ENCODE assay signal across 18 cellular contexts in genomic region chr7:101223528-101223927, GRCh38. TPM values are rescaled to one million over a fixed set of nuclear protein-coding genes. Genes with fewer than 3 reads are reported as not detected.
A peak's percentile ranks its signal among the peaks of the same experiment; 100 is the strongest.
DNase-seq lines count a peak whose midpoint lies in the region; ATAC-seq and TF ChIP-seq lines count a peak whose summit lies in the region.
"Had no signal": no experiment of that assay in that cellular context is flagged by ENCODE, and none has a peak within 500 bp of the region (broad histone marks: within the 10 kb centered on the region; RNA-seq: fewer than 3 reads in every experiment).

No MANE protein-coding gene starts in this region.

- H3K4me3 Mint-ChIP-seq in activated CD4-positive, alpha-beta T cell treated with anti-CD3 and anti-CD28 coated beads, Interleukin-2, amount 10 ng/mL, durations not matched to agents 24 days and 14 days, result no peak overlapping the region
- H3K4me3 Mint-ChIP-seq in stimulated activated memory B cell treated with anti-CD40 and anti-IgM and Interleukin-4, amounts not matched to agents 10 μg/mL and 1 μg/mL and 100 μg/mL, for 72 hours, result no peak overlapping the region
- H3K4me3 Mint-ChIP-seq: GM23338 had no signal

- no peaks in the 10 kb centered on the region for H3K27me3 Mint-ChIP-seq in activated CD4-positive, alpha-beta T cell treated with anti-CD3 and anti-CD28 coated beads, Interleukin-2, amount 10 ng/mL, durations not matched to agents 24 days and 14 days
- H3K27me3 Mint-ChIP-seq in stimulated activated memory B cell treated with anti-CD40 and anti-IgM and Interleukin-4, amounts not matched to agents 10 μg/mL and 1 μg/mL and 100 μg/mL, for 72 hours, result no peaks in the 10 kb centered on the region
- H3K27me3 Mint-ChIP-seq: CD4-positive, CD25-positive, alpha-beta regulatory T cell had no signal

- peaks cover 42% of the 10 kb centered on the region for H3K36me3 Mint-ChIP-seq in activated CD4-positive, alpha-beta T cell treated with anti-CD3 and anti-CD28 coated beads, Interleukin-2, amount 10 ng/mL, durations not matched to agents 24 days and 14 days (ENCODE audit: low read depth)
- peaks cover 52% of the 10 kb centered on the region for H3K36me3 Mint-ChIP-seq in stimulated activated memory B cell treated with anti-CD40 and anti-IgM and Interleukin-4, amounts not matched to agents 10 μg/mL and 1 μg/mL and 100 μg/mL, for 72 hours

- intact Hi-C loops in activated CD4-positive, alpha-beta T cell treated with anti-CD3 and anti-CD28 coated beads, Interleukin-2, amount 10 ng/mL, durations not matched to agents 24 days and 14 days (cut with micrococcal nuclease), result no loop called here

- no peaks in the 10 kb centered on the region for H3K9me3 ChIP-seq in RWPE2 (ENCODE audit: severe bottlenecking)
- H3K9me3 ChIP-seq: BLaER1 had no signal

- H3K27me3 ChIP-seq in RWPE2 (ENCODE audit: insufficient read depth, poor library complexity, severe bottlenecking), result no peaks in the 10 kb centered on the region
- H3K27me3 ChIP-seq: BLaER1 had no signal

- no peaks in the 10 kb centered on the region for H3K4me1 ChIP-seq in RWPE2 (ENCODE audit: insufficient read depth, poor library complexity, severe bottlenecking)

- no peak overlapping the region for H3K27ac ChIP-seq in RWPE2 (ENCODE audit: poor library complexity, severe bottlenecking)
- H3K27ac ChIP-seq: 22Rv1, BLaER1 had no signal

- H3K4me1 Mint-ChIP-seq in activated CD4-positive, alpha-beta T cell treated with anti-CD3 and anti-CD28 coated beads, Interleukin-2, amount 10 ng/mL, durations not matched to agents 24 days and 14 days, result peaks cover 20% of the 10 kb centered on the region
- peaks cover 31% of the 10 kb centered on the region for H3K4me1 Mint-ChIP-seq in stimulated activated memory B cell treated with anti-CD40 and anti-IgM and Interleukin-4, amounts not matched to agents 10 μg/mL and 1 μg/mL and 100 μg/mL, for 72 hours

- H3K4me3 ChIP-seq in RWPE2 (ENCODE audit: severe bottlenecking), result no peak overlapping the region
- H3K4me3 ChIP-seq: BLaER1, GM12878, GM23338 had no signal

- no peaks in the 10 kb centered on the region for H3K9me3 Mint-ChIP-seq in activated CD4-positive, alpha-beta T cell treated with anti-CD3 and anti-CD28 coated beads, Interleukin-2, amount 10 ng/mL, durations not matched to agents 24 days and 14 days
- no peaks in the 10 kb centered on the region for H3K9me3 Mint-ChIP-seq in stimulated activated memory B cell treated with anti-CD40 and anti-IgM and Interleukin-4, amounts not matched to agents 10 μg/mL and 1 μg/mL and 100 μg/mL, for 72 hours
- H3K9me3 Mint-ChIP-seq: CD4-positive, CD25-positive, alpha-beta regulatory T cell; GM23338 had no signal

- H3K27ac Mint-ChIP-seq in activated CD4-positive, alpha-beta T cell treated with anti-CD3 and anti-CD28 coated beads, Interleukin-2, amount 10 ng/mL, durations not matched to agents 24 days and 14 days, result peak overlapping the region; percentile 65
- no peak overlapping the region for H3K27ac Mint-ChIP-seq in stimulated activated memory B cell treated with anti-CD40 and anti-IgM and Interleukin-4, amounts not matched to agents 10 μg/mL and 1 μg/mL and 100 μg/mL, for 72 hours
- H3K27ac Mint-ChIP-seq: GM23338 had no signal

- DNase-seq in activated CD4-positive, alpha-beta T cell treated with anti-CD3 and anti-CD28 coated beads, Interleukin-2, amount 10 ng/mL, durations not matched to agents 24 days and 14 days, result no peak
- DNase-seq in activated CD4-positive, alpha-beta T cell treated with anti-CD3 and anti-CD28 coated beads, Interleukin-2, amount 50 U/mL, for 48 hours, result no peak
- DNase-seq in RWPE2 (ENCODE audit: low spot score) (peak; percentile 52), iPS-NIHi11 (ENCODE audit: low spot score) (peak; percentile 3), DMS153 treated with DMSO at 0.1 percent for 48 hours (lab: John Stamatoyannopoulos, UW; ENCODE audit: unreplicated experiment) (no peak), DMS 273 treated with DMSO at 0.1 percent for 48 hours (lab: John Stamatoyannopoulos, UW) (no peak), mucosa of gallbladder (ENCODE audit: low spot score) (no peak)
- DNase-seq: AML-193; CD4-positive, CD25-positive, alpha-beta regulatory T cell; DMS79; H7 had no signal

- ATAC-seq in RWPE2 (ENCODE audit: low read depth), result no peak
- ATAC-seq in stimulated activated memory B cell treated with anti-CD40 and anti-IgM and Interleukin-4, amounts not matched to agents 10 μg/mL and 1 μg/mL and 100 μg/mL, for 72 hours, result peak; percentile 34
- ATAC-seq: GM12878, GM23338 had no signal

- TF ChIP-seq CTCF in RWPE2 (IDR thresholded peaks at IDR 0.05; ENCODE audit: poor library complexity, severe bottlenecking), result no peak

- peaks cover 35% of the 10 kb centered on the region for H3K36me3 ChIP-seq in RWPE2 (ENCODE audit: low read depth)

RNA-seq across cellular contexts. Expression of gene ZNHIT1, which starts 5.6 kb away (rescaled TPM):
- total RNA-seq in activated CD4-positive, alpha-beta T cell treated with anti-CD3 and anti-CD28 coated beads, Interleukin-2, amount 10 ng/mL, durations not matched to agents 24 days and 14 days, result 53.8 and 54.2 TPM in 2 replicates
- 92.6 TPM for total RNA-seq in mucosa of gallbladder

RNA-seq across cellular contexts. Expression of gene PLOD3, which starts 6.1 kb away (rescaled TPM):
- total RNA-seq in activated CD4-positive, alpha-beta T cell treated with anti-CD3 and anti-CD28 coated beads, Interleukin-2, amount 10 ng/mL, durations not matched to agents 24 days and 14 days, result 85.2 and 93.6 TPM in 2 replicates
- total RNA-seq in mucosa of gallbladder, result 104 TPM

RNA-seq across cellular contexts. Expression of gene CLDN15, which starts 14.1 kb away (rescaled TPM):
- total RNA-seq in activated CD4-positive, alpha-beta T cell treated with anti-CD3 and anti-CD28 coated beads, Interleukin-2, amount 10 ng/mL, durations not matched to agents 24 days and 14 days, result 19.6 and 20.7 TPM in 2 replicates
- total RNA-seq in mucosa of gallbladder, result 46.4 TPM

RNA-seq across cellular contexts. Expression of gene FIS1, which starts 21.4 kb away (rescaled TPM):
- 127 and 136 TPM in 2 replicates for total RNA-seq in activated CD4-positive, alpha-beta T cell treated with anti-CD3 and anti-CD28 coated beads, Interleukin-2, amount 10 ng/mL, durations not matched to agents 24 days and 14 days
- 190 TPM for total RNA-seq in mucosa of gallbladder

RNA-seq across cellular contexts. Expression of gene MOGAT3, which starts 22.7 kb away (rescaled TPM):
- not detected in 2 replicates for total RNA-seq in activated CD4-positive, alpha-beta T cell treated with anti-CD3 and anti-CD28 coated beads, Interleukin-2, amount 10 ng/mL, durations not matched to agents 24 days and 14 days
- 0.14 TPM for total RNA-seq in mucosa of gallbladder
- total RNA-seq: A673; CD4-positive, CD25-positive, alpha-beta regulatory T cell; G401; GM12878; GM23338 had no signal

Comparison
In these comparisons a context has a peak if more than half of its experiments do, and no peak if none do; other contexts are left out.
1. DNase-seq: peak in RWPE2 (single experiment) and iPS-NIHi11 (single experiment); none in activated CD4-positive, alpha-beta T cell treated with anti-CD3 and anti-CD28 coated beads, Interleukin-2, amount 10 ng/mL, durations not matched to agents 24 days and 14 days (single experiment), activated CD4-positive, alpha-beta T cell treated with anti-CD3 and anti-CD28 coated beads, Interleukin-2, amount 50 U/mL, for 48 hours (0 of 2), DMS153 treated with DMSO at 0.1 percent for 48 hours (single experiment), DMS 273 treated with DMSO at 0.1 percent for 48 hours (single experiment) and mucosa of gallbladder (single experiment).